ENCODE assay signal across 22 cellular contexts in genomic region chr5:96265487-96265886, GRCh38.
"Had no signal": no experiment of that assay in that cellular context is flagged by ENCODE, and none has a peak within 500 bp of the region (broad histone marks: within the 10 kb centered on the region; RNA-seq: fewer than 3 reads in every experiment).

No MANE protein-coding gene starts in this region.

- DNase-seq: colonic mucosa; cortex of kidney; dermis blood vessel endothelial cell; dorsolateral prefrontal cortex; effector CD4-positive, alpha-beta T cell; effector CD8-positive, alpha-beta T cell; effector memory CD4-positive, alpha-beta T cell; effector memory CD8-positive, alpha-beta T cell; endodermal cell; erythroblast; esophagus squamous epithelium; foreskin fibroblast; foreskin keratinocyte; foreskin melanocyte; gastrocnemius medialis; glutamatergic neuron; head of caudate nucleus; heart left ventricle; heart right ventricle had no signal

- ATAC-seq: effector memory CD8-positive, alpha-beta T cell; esophagus mucosa; foreskin keratinocyte; gastrocnemius medialis; gastroesophageal sphincter; heart left ventricle; heart right ventricle had no signal

- H3K4me1 Mint-ChIP-seq: endodermal cell had no signal

- H3K27me3 Mint-ChIP-seq: dendritic cell treated with granulocyte-macrophage colony-stimulating factor and Interleukin-4, amounts not matched to agents 40 ng/mL and 50 ng/mL, for 4 days had no signal

- H3K27ac Mint-ChIP-seq: dendritic cell treated with granulocyte-macrophage colony-stimulating factor and Interleukin-4, amounts not matched to agents 40 ng/mL and 50 ng/mL, for 4 days; effector memory CD8-positive, alpha-beta T cell; endodermal cell had no signal

- H3K4me3 Mint-ChIP-seq: dendritic cell treated with granulocyte-macrophage colony-stimulating factor and Interleukin-4, amounts not matched to agents 40 ng/mL and 50 ng/mL, for 4 days; effector memory CD8-positive, alpha-beta T cell; endodermal cell had no signal
